ENCODE assay signal across 9 cellular contexts in the genomic region with DNA sequence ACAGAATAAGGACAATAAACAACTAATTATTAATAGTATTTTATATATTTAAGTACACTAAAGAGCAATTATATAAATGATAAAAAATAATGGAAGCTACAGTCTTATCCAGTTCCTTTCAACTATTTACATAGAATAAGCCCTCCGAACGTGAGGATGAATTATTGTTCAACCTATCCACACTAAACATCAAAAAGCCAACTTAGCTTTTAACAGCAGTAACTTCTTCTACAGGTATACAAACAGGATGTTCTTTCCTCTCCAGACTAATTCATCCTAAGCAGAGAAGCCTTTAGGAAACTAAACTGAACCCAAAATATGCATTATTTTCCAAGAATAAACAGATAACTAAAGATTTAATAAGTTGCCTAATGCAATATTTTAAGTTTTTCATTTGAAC. TPM values are rescaled to one million over a fixed set of nuclear protein-coding genes. Genes with fewer than 3 reads are reported as not detected.
DNase-seq lines count a peak whose midpoint lies in the region; ATAC-seq and TF ChIP-seq lines count a peak whose summit lies in the region.
"Had no signal": no experiment of that assay in that cellular context is flagged by ENCODE, and none has a peak within 500 bp of the region (broad histone marks: within the 10 kb centered on the region; RNA-seq: fewer than 3 reads in every experiment).

No MANE protein-coding gene starts in this region.

- no peaks in the 10 kb centered on the region for H3K36me3 ChIP-seq in HAP-1 (replicated peaks)
- H3K36me3 ChIP-seq in A673 (ENCODE audit: insufficient read depth, low read length, poor library complexity, severe bottlenecking): no peaks in the 10 kb centered on the region

- H3K27ac ChIP-seq in VCaP: peak overlapping the region; percentile 86
- H3K27ac ChIP-seq in skin epidermis: peak overlapping the region in 8 of 21 experiments; percentile 0 to 95 (median 90)
- H3K27ac ChIP-seq in A673 (ENCODE audit: low read depth, low read length, poor library complexity, severe bottlenecking): no peak overlapping the region

- H3K9me3 ChIP-seq in HAP-1 (no peaks in the 10 kb centered on the region), A673 (ENCODE audit: low read depth, low read length, poor library complexity, severe bottlenecking) (no peaks in the 10 kb centered on the region)

- DNase-seq in HAP-1 (ENCODE audit: low spot score in 2 of 2): no peak
- DNase-seq in fibroblast of pulmonary artery (ENCODE audit: low read depth): no peak
- no peak for DNase-seq in A673 (ENCODE audit: low spot score)
- DNase-seq in NK-92 treated with Interleukin-12 subunit alpha and Interleukin-12 subunit beta, amount 100 ng/mL, for 24 hours (lab: John Stamatoyannopoulos, UW): no peak
- DNase-seq: activated effector memory CD4-positive, alpha-beta T cell treated with Interleukin-2 at 50 U/mL for 16 hours; SHP77 had no signal

- intact Hi-C loops in A673 (cut with micrococcal nuclease; ENCODE audit: unreplicated experiment): no loop called here

- in situ Hi-C loops in HAP-1 (cut with MboI; ENCODE audit: low sequenced_read_pairs): no loop called here

- POLR2A ChIA-PET in A673 (lab: Charles Lee; ENCODE audit: low non-redundant PET): no interaction called here

- H3K4me3 ChIP-seq in HAP-1: peak overlapping the region; percentile 60
- peak overlapping the region; percentile 84 for H3K4me3 ChIP-seq in fibroblast of pulmonary artery (replicated peaks; ENCODE audit: low read depth, low read length)
- H3K4me3 ChIP-seq in skin epidermis: peak overlapping the region in 6 of 7 experiments; percentile 63 to 95 (median 88)
- no peak overlapping the region for H3K4me3 ChIP-seq in A673 (ENCODE audit: low read depth, low read length, poor library complexity, severe bottlenecking)

- TF ChIP-seq CTCF in VCaP (conservative IDR thresholded peaks at IDR 0.05) (no peak), fibroblast of pulmonary artery (IDR thresholded peaks at IDR 0.05; ENCODE audit: low read length, missing control alignments) (no peak), A673 (conservative IDR thresholded peaks at IDR 0.05; ENCODE audit: low read depth, low read length) (no peak)

- no TSS peak for BruUV-seq in A673 (replicated peaks; lab: Mats Ljungman, UMichigan)

- CTCF ChIA-PET in A673 (lab: Charles Lee): interaction anchor here (0.6 to 2.0 kb wide), 2 partner anchors 16 to 50 kb away, joined by 4 to 7 read pairs; a partner anchor contains a TSS

- H3K4me1 ChIP-seq in HAP-1: peaks cover 4% of the 10 kb centered on the region
- H3K4me1 ChIP-seq in A673 (ENCODE audit: insufficient read depth, low read length, poor library complexity, severe bottlenecking): peaks cover 9% of the 10 kb centered on the region

- no peak for ATAC-seq in GM21723 (IDR thresholded peaks at IDR 0.05; ENCODE audit: unreplicated experiment)

- no peaks in the 10 kb centered on the region for H3K27me3 ChIP-seq in HAP-1 (ENCODE audit: low read depth)
- no peaks in the 10 kb centered on the region for H3K27me3 ChIP-seq in A673 (replicated peaks; ENCODE audit: insufficient read depth, low read depth, low read length, poor library complexity)

RNA-seq across cellular contexts. Expression of a gene that starts 2.3 kb away (rescaled TPM):
- total RNA-seq in A673 (2021): 20.4 and 26.2 TPM in 2 replicates

RNA-seq across cellular contexts. Expression of a gene that starts 50.4 kb away (rescaled TPM):
- total RNA-seq in A673 (2021): 0.74 and 1.0 TPM in 2 replicates
